In genomic region chr19:6161271-6161850, GRCh38 we compare ENCODE assay signal across 9 cellular contexts. TPM values are rescaled to one million over a fixed set of nuclear protein-coding genes. Genes with fewer than 3 reads are reported as not detected.
A peak's percentile ranks its signal among the peaks of the same experiment; 100 is the strongest.
DNase-seq lines count a peak whose midpoint lies in the region; ATAC-seq and TF ChIP-seq lines count a peak whose summit lies in the region.
"Had no signal": no experiment of that assay in that cellular context is flagged by ENCODE, and none has a peak within 500 bp of the region (broad histone marks: within the 10 kb centered on the region; RNA-seq: fewer than 3 reads in every experiment).

No MANE protein-coding gene starts in this region.

- H3K4me3 ChIP-seq in mucosa of descending colon: no peak overlapping the region

- intact Hi-C loops in mucosa of descending colon (cut with DNase I, micrococcal nuclease): no loop called here

- H3K36me3 ChIP-seq in mucosa of descending colon (ENCODE audit: low read depth): no peaks in the 10 kb centered on the region

- no peaks in the 10 kb centered on the region for H3K9me3 ChIP-seq in mucosa of descending colon

- no peaks in the 10 kb centered on the region for H3K4me1 ChIP-seq in mucosa of descending colon (ENCODE audit: low read depth)

- ATAC-seq in mucosa of descending colon (peak; percentile 62), HG02798 (IDR thresholded peaks at IDR 0.05; ENCODE audit: poor library complexity, unreplicated experiment) (no peak), GM21723 (IDR thresholded peaks at IDR 0.05; ENCODE audit: unreplicated experiment) (no peak)

- TF ChIP-seq CTCF in mucosa of descending colon (IDR thresholded peaks at IDR 0.05): no peak

- peak; percentile 27 for DNase-seq in NCI-H82 (lab: John Stamatoyannopoulos, UW)
- DNase-seq in NCI-H82 treated with DMSO at 0.1 percent for 48 hours (lab: John Stamatoyannopoulos, UW; ENCODE audit: unreplicated experiment): no peak
- peak; percentile 24 for DNase-seq in RPMI7951 (ENCODE audit: low read depth)
- DNase-seq in activated effector memory CD4-positive, alpha-beta T cell treated with anti-CD3 and anti-CD28 coated beads, Interleukin-2, amount 50 U/mL, for 16 hours: peak; percentile 74
- DNase-seq in mucosa of descending colon: peak in 1 of 3 donors; percentile 13
- DNase-seq in NCI-H2107 (lab: John Stamatoyannopoulos, UW): no peak

RNA-seq across cellular contexts. Expression of gene ACSBG2, which starts 25.9 kb away (rescaled TPM):
- total RNA-seq in RPMI7951 (2014; rRNA removed; shearing (Covaris generic)): not detected in 2 replicates
- total RNA-seq in mucosa of descending colon: not detected
- total RNA-seq: mononuclear cell had no signal

RNA-seq across cellular contexts. Expression of gene RFX2, which starts 51.1 kb away (rescaled TPM):
- total RNA-seq in RPMI7951 (2014; rRNA removed; shearing (Covaris generic)): 5.1 and 7.3 TPM in 2 replicates
- 10 to 100 TPM in 1 of 3 donors, 1 to 10 TPM in 2; 5.6 to 14.6 (median 7.2) TPM for total RNA-seq in mucosa of descending colon

Comparison
In these comparisons a context has a peak if more than half of its experiments do, and no peak if none do; other contexts are left out.
1. DNase-seq: peak in NCI-H82 (single experiment), RPMI7951 (single experiment) and activated effector memory CD4-positive, alpha-beta T cell treated with anti-CD3 and anti-CD28 coated beads, Interleukin-2, amount 50 U/mL, for 16 hours (single experiment); none in NCI-H82 treated with DMSO at 0.1 percent for 48 hours (single experiment) and NCI-H2107 (single experiment).